Comparison of ENCODE assay signal across 15 cellular contexts in genomic region chr7:129855234-129855673, GRCh38.
A peak's percentile ranks its signal among the peaks of the same experiment; 100 is the strongest.
DNase-seq lines count a peak whose midpoint lies in the region; ATAC-seq and TF ChIP-seq lines count a peak whose summit lies in the region.
"Had no signal": no experiment of that assay in that cellular context is flagged by ENCODE, and none has a peak within 500 bp of the region (broad histone marks: within the 10 kb centered on the region; RNA-seq: fewer than 3 reads in every experiment).

No MANE protein-coding gene starts in this region.

- no peak for TF ChIP-seq CTCF in AG09319 (IDR thresholded peaks at IDR 0.05; ENCODE audit: low read depth, low read length)

- DNase-seq in AG09319 (ENCODE audit: extremely low read depth, low read depth) (peak; percentile 95), NCI-H774 (lab: John Stamatoyannopoulos, UW) (peak; percentile 47), brain pericyte (ENCODE audit: low read depth, low spot score) (peak; percentile 92), non-pigmented ciliary epithelial cell (ENCODE audit: low read depth) (peak; percentile 63), ecto neural progenitor cell (ENCODE audit: low spot score) (no peak), HUDEP-2 (lab: John Stamatoyannopoulos, UW; ENCODE audit: unreplicated experiment in 76 of 76) (no peak)
- no peak for DNase-seq in stimulated activated naive CD4-positive, alpha-beta T cell (lab: John Stamatoyannopoulos, UW)
- DNase-seq: activated CD4-positive, alpha-beta T cell treated with anti-CD3 and anti-CD28 coated beads, Interleukin-2, amount 10 ng/mL, durations not matched to agents 24 days and 14 days; cerebellar nuclear complex; esophagus squamous epithelium; NCI-H2081; T-helper 1 cell had no signal

- no peak for ATAC-seq in HG02970 (IDR thresholded peaks at IDR 0.05; ENCODE audit: low FRiP score, unreplicated experiment)
- ATAC-seq: activated T-helper 17 cell treated with anti-CD3 and anti-CD28 coated beads, Interleukin-2, amount 50 U/mL, for 72 hours; stimulated activated memory B cell treated with anti-CD40 and anti-IgM and Interleukin-4, amounts not matched to agents 10 μg/mL and 1 μg/mL and 100 μg/mL, for 72 hours had no signal

Comparison
In these comparisons a context has a peak if more than half of its experiments do, and no peak if none do; other contexts are left out.
1. DNase-seq: peak in AG09319 (single experiment), NCI-H774 (single experiment), brain pericyte (single experiment) and non-pigmented ciliary epithelial cell (single experiment); none in ecto neural progenitor cell (single experiment), stimulated activated naive CD4-positive, alpha-beta T cell (0 of 6) and HUDEP-2 (0 of 76).